In genomic region chr6:56955171-56956155, GRCh38 we compare ENCODE assay signal across 1 cellular context.
A peak's percentile ranks its signal among the peaks of the same experiment; 100 is the strongest.
TF ChIP-seq lines count a peak whose summit lies in the region.

No MANE protein-coding gene starts in this region.

TF ChIP-seq in HepG2, 621 proteins besides CTCF, POLR2A, EP300 and RAD21 (continued from another document and continues in another):
- TF ChIP-seq ZHX2 (IDR thresholded peaks at IDR 0.05; ENCODE audit: low read depth) (0 out of 2 replicates have a peak, but pooled peaks have one; percentile 48), ZHX2 (CRISPR knock-in tag; IDR thresholded peaks at IDR 0.05; ENCODE audit: borderline replicate concordance) (no peak), KDM2A (CRISPR knock-in tag; IDR thresholded peaks at IDR 0.05; ENCODE audit: borderline replicate concordance, low read depth) (peak; percentile 85; the same call in 1 of the 2 replicates), RBM22 (optimal IDR thresholded peaks at IDR 0.05; ENCODE audit: low read length) (no peak), RARG (CRISPR knock-in tag; IDR thresholded peaks at IDR 0.05; ENCODE audit: low read depth) (no peak), JUNB (CRISPR knock-in tag; IDR thresholded peaks at IDR 0.05; ENCODE audit: borderline replicate concordance) (no peak), GLMP (CRISPR knock-in tag; IDR thresholded peaks at IDR 0.05; ENCODE audit: borderline replicate concordance) (no peak), NCOR1 (IDR thresholded peaks at IDR 0.05; ENCODE audit: borderline replicate concordance, low read length) (no peak), NFYB (CRISPR knock-in tag; IDR thresholded peaks at IDR 0.05) (no peak), ZNF264 (CRISPR knock-in tag; IDR thresholded peaks at IDR 0.05) (peak; percentile 76; the same call in 1 of the 2 replicates), EZH2 (conservative IDR thresholded peaks at IDR 0.05; ENCODE audit: low read depth, low read length) (no peak), NBN (conservative IDR thresholded peaks at IDR 0.05) (no peak), LCORL (IDR thresholded peaks at IDR 0.05) (no peak), LCORL (CRISPR knock-in tag; IDR thresholded peaks at IDR 0.05) (peak; percentile 96), TARDBP (CRISPR knock-in tag; IDR thresholded peaks at IDR 0.05) (peak; percentile 55), ZNF329 (CRISPR knock-in tag; IDR thresholded peaks at IDR 0.05; ENCODE audit: low read depth) (no peak)
- TF ChIP-seq, protein P1, sequence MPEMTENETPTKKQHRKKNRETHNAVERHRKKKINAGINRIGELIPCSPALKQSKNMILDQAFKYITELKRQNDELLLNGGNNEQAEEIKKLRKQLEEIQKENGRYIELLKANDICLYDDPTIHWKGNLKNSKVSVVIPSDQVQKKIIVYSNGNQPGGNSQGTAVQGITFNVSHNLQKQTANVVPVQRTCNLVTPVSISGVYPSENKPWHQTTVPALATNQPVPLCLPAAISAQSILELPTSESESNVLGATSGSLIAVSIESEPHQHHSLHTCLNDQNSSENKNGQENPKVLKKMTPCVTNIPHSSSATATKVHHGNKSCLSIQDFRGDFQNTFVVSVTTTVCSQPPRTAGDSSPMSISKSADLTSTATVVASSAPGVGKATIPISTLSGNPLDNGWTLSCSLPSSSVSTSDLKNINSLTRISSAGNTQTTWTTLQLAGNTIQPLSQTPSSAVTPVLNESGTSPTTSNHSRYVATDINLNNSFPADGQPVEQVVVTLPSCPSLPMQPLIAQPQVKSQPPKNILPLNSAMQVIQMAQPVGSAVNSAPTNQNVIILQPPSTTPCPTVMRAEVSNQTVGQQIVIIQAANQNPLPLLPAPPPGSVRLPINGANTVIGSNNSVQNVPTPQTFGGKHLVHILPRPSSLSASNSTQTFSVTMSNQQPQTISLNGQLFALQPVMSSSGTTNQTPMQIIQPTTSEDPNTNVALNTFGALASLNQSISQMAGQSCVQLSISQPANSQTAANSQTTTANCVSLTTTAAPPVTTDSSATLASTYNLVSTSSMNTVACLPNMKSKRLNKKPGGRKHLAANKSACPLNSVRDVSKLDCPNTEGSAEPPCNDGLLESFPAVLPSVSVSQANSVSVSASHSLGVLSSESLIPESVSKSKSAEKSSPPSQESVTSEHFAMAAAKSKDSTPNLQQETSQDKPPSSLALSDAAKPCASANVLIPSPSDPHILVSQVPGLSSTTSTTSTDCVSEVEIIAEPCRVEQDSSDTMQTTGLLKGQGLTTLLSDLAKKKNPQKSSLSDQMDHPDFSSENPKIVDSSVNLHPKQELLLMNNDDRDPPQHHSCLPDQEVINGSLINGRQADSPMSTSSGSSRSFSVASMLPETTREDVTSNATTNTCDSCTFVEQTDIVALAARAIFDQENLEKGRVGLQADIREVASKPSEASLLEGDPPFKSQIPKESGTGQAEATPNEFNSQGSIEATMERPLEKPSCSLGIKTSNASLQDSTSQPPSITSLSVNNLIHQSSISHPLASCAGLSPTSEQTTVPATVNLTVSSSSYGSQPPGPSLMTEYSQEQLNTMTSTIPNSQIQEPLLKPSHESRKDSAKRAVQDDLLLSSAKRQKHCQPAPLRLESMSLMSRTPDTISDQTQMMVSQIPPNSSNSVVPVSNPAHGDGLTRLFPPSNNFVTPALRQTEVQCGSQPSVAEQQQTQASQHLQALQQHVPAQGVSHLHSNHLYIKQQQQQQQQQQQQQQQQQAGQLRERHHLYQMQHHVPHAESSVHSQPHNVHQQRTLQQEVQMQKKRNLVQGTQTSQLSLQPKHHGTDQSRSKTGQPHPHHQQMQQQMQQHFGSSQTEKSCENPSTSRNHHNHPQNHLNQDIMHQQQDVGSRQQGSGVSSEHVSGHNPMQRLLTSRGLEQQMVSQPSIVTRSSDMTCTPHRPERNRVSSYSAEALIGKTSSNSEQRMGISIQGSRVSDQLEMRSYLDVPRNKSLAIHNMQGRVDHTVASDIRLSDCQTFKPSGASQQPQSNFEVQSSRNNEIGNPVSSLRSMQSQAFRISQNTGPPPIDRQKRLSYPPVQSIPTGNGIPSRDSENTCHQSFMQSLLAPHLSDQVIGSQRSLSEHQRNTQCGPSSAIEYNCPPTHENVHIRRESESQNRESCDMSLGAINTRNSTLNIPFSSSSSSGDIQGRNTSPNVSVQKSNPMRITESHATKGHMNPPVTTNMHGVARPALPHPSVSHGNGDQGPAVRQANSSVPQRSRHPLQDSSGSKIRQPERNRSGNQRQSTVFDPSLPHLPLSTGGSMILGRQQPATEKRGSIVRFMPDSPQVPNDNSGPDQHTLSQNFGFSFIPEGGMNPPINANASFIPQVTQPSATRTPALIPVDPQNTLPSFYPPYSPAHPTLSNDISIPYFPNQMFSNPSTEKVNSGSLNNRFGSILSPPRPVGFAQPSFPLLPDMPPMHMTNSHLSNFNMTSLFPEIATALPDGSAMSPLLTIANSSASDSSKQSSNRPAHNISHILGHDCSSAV (CRISPR knock-in tag; IDR thresholded peaks at IDR 0.05; ENCODE audit: borderline replicate concordance), result no peak
- TF ChIP-seq, protein P2, sequence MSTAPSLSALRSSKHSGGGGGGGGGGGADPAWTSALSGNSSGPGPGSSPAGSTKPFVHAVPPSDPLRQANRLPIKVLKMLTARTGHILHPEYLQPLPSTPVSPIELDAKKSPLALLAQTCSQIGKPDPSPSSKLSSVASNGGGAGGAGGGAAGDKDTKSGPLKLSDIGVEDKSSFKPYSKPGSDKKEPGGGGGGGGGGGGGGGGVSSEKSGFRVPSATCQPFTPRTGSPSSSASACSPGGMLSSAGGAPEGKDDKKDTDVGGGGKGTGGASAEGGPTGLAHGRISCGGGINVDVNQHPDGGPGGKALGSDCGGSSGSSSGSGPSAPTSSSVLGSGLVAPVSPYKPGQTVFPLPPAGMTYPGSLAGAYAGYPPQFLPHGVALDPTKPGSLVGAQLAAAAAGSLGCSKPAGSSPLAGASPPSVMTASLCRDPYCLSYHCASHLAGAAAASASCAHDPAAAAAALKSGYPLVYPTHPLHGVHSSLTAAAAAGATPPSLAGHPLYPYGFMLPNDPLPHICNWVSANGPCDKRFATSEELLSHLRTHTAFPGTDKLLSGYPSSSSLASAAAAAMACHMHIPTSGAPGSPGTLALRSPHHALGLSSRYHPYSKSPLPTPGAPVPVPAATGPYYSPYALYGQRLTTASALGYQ (CRISPR knock-in tag; IDR thresholded peaks at IDR 0.05), result 0 out of 2 replicates have a peak, but pooled peaks have one; percentile 20
- TF ChIP-seq, protein P3, sequence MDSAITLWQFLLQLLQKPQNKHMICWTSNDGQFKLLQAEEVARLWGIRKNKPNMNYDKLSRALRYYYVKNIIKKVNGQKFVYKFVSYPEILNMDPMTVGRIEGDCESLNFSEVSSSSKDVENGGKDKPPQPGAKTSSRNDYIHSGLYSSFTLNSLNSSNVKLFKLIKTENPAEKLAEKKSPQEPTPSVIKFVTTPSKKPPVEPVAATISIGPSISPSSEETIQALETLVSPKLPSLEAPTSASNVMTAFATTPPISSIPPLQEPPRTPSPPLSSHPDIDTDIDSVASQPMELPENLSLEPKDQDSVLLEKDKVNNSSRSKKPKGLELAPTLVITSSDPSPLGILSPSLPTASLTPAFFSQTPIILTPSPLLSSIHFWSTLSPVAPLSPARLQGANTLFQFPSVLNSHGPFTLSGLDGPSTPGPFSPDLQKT (CRISPR knock-in tag; IDR thresholded peaks at IDR 0.05; ENCODE audit: borderline replicate concordance), result no peak
- TF ChIP-seq, protein P4, sequence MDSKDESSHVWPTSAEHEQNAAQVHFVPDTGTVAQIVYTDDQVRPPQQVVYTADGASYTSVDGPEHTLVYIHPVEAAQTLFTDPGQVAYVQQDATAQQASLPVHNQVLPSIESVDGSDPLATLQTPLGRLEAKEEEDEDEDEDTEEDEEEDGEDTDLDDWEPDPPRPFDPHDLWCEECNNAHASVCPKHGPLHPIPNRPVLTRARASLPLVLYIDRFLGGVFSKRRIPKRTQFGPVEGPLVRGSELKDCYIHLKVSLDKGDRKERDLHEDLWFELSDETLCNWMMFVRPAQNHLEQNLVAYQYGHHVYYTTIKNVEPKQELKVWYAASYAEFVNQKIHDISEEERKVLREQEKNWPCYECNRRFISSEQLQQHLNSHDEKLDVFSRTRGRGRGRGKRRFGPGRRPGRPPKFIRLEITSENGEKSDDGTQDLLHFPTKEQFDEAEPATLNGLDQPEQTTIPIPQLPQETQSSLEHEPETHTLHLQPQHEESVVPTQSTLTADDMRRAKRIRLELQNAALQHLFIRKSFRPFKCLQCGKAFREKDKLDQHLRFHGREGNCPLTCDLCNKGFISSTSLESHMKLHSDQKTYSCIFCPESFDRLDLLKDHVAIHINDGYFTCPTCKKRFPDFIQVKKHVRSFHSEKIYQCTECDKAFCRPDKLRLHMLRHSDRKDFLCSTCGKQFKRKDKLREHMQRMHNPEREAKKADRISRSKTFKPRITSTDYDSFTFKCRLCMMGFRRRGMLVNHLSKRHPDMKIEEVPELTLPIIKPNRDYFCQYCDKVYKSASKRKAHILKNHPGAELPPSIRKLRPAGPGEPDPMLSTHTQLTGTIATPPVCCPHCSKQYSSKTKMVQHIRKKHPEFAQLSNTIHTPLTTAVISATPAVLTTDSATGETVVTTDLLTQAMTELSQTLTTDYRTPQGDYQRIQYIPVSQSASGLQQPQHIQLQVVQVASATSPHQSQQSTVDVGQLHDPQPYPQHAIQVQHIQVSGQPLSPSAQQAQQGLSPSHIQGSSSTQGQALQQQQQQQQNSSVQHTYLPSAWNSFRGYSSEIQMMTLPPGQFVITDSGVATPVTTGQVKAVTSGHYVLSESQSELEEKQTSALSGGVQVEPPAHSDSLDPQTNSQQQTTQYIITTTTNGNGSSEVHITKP (CRISPR knock-in tag; IDR thresholded peaks at IDR 0.05; ENCODE audit: low read depth), result 0 out of 2 replicates have a peak, but pooled peaks have one; percentile 61
- TF ChIP-seq, protein P5, sequence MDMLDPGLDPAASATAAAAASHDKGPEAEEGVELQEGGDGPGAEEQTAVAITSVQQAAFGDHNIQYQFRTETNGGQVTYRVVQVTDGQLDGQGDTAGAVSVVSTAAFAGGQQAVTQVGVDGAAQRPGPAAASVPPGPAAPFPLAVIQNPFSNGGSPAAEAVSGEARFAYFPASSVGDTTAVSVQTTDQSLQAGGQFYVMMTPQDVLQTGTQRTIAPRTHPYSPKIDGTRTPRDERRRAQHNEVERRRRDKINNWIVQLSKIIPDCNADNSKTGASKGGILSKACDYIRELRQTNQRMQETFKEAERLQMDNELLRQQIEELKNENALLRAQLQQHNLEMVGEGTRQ (IDR thresholded peaks at IDR 0.05; ENCODE audit: low read depth, low read length), result no peak
- TF ChIP-seq, protein P5 (CRISPR knock-in tag; IDR thresholded peaks at IDR 0.05; ENCODE audit: borderline replicate concordance), result no peak
